Comparison of ENCODE assay signal across 1 cellular context in genomic region chr16:66986559-66986958, GRCh38.
TF ChIP-seq lines count a peak whose summit lies in the region.

No MANE protein-coding gene starts in this region.

TF ChIP-seq in HepG2, 621 proteins besides CTCF, POLR2A, EP300 and RAD21:
- TF ChIP-seq ZNF770 (CRISPR knock-in tag; IDR thresholded peaks at IDR 0.05) (peak; percentile 54; the same call in 1 of the 2 replicates), ZNF746 (CRISPR knock-in tag; IDR thresholded peaks at IDR 0.05) (no peak), ZNF121 (CRISPR knock-in tag; IDR thresholded peaks at IDR 0.05) (peak; percentile 84), TFAP4 (IDR thresholded peaks at IDR 0.05; ENCODE audit: borderline replicate concordance, low read depth) (no peak), IKZF4 (CRISPR knock-in tag; IDR thresholded peaks at IDR 0.05; ENCODE audit: borderline replicate concordance, low read depth, not compliant biosample characterization) (no peak), TBX3 (IDR thresholded peaks at IDR 0.05; ENCODE audit: borderline replicate concordance) (no peak), MYC (CRISPR knock-in tag; IDR thresholded peaks at IDR 0.05; ENCODE audit: borderline replicate concordance) (0 out of 2 replicates have a peak, but pooled peaks have one; percentile 20), U2AF1 (optimal IDR thresholded peaks at IDR 0.05; ENCODE audit: low read depth, low read length) (no peak), ZNF574 (CRISPR knock-in tag; IDR thresholded peaks at IDR 0.05) (no peak), MXI1 (IDR thresholded peaks at IDR 0.05; ENCODE audit: borderline replicate concordance, low read depth, low read length) (no peak), ZSCAN22 (CRISPR knock-in tag; IDR thresholded peaks at IDR 0.05) (no peak), ZNF367 (CRISPR knock-in tag; IDR thresholded peaks at IDR 0.05; ENCODE audit: borderline replicate concordance) (no peak), GATAD2A (CRISPR knock-in tag; IDR thresholded peaks at IDR 0.05) (no peak), CCDC6 (CRISPR knock-in tag; IDR thresholded peaks at IDR 0.05) (no peak), ZNF800 (CRISPR knock-in tag; IDR thresholded peaks at IDR 0.05) (no peak), MIXL1 (CRISPR knock-in tag; IDR thresholded peaks at IDR 0.05) (no peak), KDM3A (CRISPR knock-in tag; IDR thresholded peaks at IDR 0.05; ENCODE audit: low read depth) (no peak)
